Comparison of ENCODE assay signal across 11 cellular contexts in the genomic region with DNA sequence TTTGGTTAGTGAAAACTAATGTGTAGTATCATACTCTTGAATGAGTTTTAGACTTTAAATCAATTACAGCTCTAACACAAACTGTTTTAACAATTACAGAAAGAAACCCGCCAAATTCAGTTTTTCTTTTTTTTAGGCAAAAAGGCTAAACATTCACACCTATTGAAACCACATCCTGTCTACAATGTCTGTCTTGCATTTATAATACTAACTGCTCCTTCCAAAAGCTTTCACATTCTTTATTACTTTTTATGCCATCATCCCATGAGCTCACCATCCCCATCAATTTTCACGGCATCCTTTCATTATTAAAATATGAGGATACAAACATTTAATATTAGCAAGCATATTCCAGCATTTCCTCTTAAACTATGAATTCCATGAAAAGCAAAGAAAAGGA.
DNase-seq lines count a peak whose midpoint lies in the region; ATAC-seq, FAIRE-seq and TF ChIP-seq lines count a peak whose summit lies in the region.
"Had no signal": no experiment of that assay in that cellular context is flagged by ENCODE, and none has a peak within 500 bp of the region (broad histone marks: within the 10 kb centered on the region; RNA-seq: fewer than 3 reads in every experiment).

No MANE protein-coding gene starts in this region.

- peak overlapping the region; percentile 4 to 90 (median 40) for H3K27ac Mint-ChIP-seq in CD4-positive, CD25-positive, alpha-beta regulatory T cell
- H3K27ac Mint-ChIP-seq in HFFc6 (peak overlapping the region; percentile 82), osteocyte (ENCODE audit: unreplicated experiment) (peak overlapping the region; percentile 90)

- no peaks in the 10 kb centered on the region for H3K9me3 Mint-ChIP-seq in CD4-positive, CD25-positive, alpha-beta regulatory T cell
- H3K9me3 Mint-ChIP-seq in HFFc6 (no peaks in the 10 kb centered on the region), osteocyte (ENCODE audit: unreplicated experiment) (peaks cover 5% of the 10 kb centered on the region)

- H3K4me3 Mint-ChIP-seq in CD4-positive, CD25-positive, alpha-beta regulatory T cell, result peak overlapping the region; percentile 34 to 72 (median 54)
- H3K4me3 Mint-ChIP-seq in HFFc6 (no peak overlapping the region), osteocyte (ENCODE audit: unreplicated experiment) (peak overlapping the region; percentile 9)

- peak overlapping the region; percentile 65 for H3K4me3 ChIP-seq in CD4-positive, CD25-positive, alpha-beta regulatory T cell (ENCODE audit: low read depth, low read length)
- H3K4me3 ChIP-seq in adipocyte (ENCODE audit: low read length) (no peak overlapping the region), pancreas (no peak overlapping the region)
- H3K4me3 ChIP-seq: colonic mucosa had no signal

- intact Hi-C loops in pancreas (cut with DNase I), result no loop called here

- H3K27me3 Mint-ChIP-seq in CD4-positive, CD25-positive, alpha-beta regulatory T cell, result no peaks in the 10 kb centered on the region
- H3K27me3 Mint-ChIP-seq in HFFc6 (ENCODE audit: insufficient read depth), result no peaks in the 10 kb centered on the region
- no peaks in the 10 kb centered on the region for H3K27me3 Mint-ChIP-seq in osteocyte (ENCODE audit: unreplicated experiment)

- H3K4me1 ChIP-seq in CD4-positive, CD25-positive, alpha-beta regulatory T cell (ENCODE audit: control insufficient read depth, insufficient read depth, low read length, poor library complexity, severe bottlenecking), result peaks cover 31% of the 10 kb centered on the region
- peaks cover 51% of the 10 kb centered on the region for H3K4me1 ChIP-seq in adipocyte (ENCODE audit: control insufficient read depth, insufficient read depth, low read length)
- H3K4me1 ChIP-seq in pancreas, result no peaks in the 10 kb centered on the region
- H3K4me1 ChIP-seq: colonic mucosa had no signal

- DNase-seq in CD4-positive, CD25-positive, alpha-beta regulatory T cell, result peak in 2 of 3 donors; percentile 46 to 64
- DNase-seq in HFFc6 (no peak), adipocyte (ENCODE audit: low read depth) (no peak), osteocyte (ENCODE audit: extremely low spot score, unreplicated experiment) (no peak), AG20443 (ENCODE audit: low spot score) (no peak), iPS-NIHi7 (ENCODE audit: extremely low spot score) (no peak), pancreas (no peak)
- DNase-seq: colonic mucosa, kidney had no signal

- H3K27ac ChIP-seq in CD4-positive, CD25-positive, alpha-beta regulatory T cell (ENCODE audit: insufficient read depth, low read length, poor library complexity, severe bottlenecking), result peak overlapping the region; percentile 51
- no peak overlapping the region for H3K27ac ChIP-seq in pancreas
- H3K27ac ChIP-seq: colonic mucosa, neutrophil had no signal

- no peak for ATAC-seq in CD4-positive, CD25-positive, alpha-beta regulatory T cell (ENCODE audit: low read depth in 2 of 2)
- ATAC-seq in GM21423 (IDR thresholded peaks at IDR 0.05; ENCODE audit: unreplicated experiment), result no peak
- no peak for ATAC-seq in pancreas

- H3K36me3 ChIP-seq in CD4-positive, CD25-positive, alpha-beta regulatory T cell (ENCODE audit: control insufficient read depth, insufficient read depth, low read length), result peaks cover 62% of the 10 kb centered on the region
- H3K36me3 ChIP-seq in adipocyte (ENCODE audit: control insufficient read depth, insufficient read depth, low read length, severe bottlenecking), result peaks cover 31% of the 10 kb centered on the region
- peaks cover 0 to 33% (median 7%) of the 10 kb centered on the region in 3 donors for H3K36me3 ChIP-seq in pancreas

- H3K9ac ChIP-seq in adipocyte (ENCODE audit: low read length), result peak overlapping the region; percentile 77

- H3K36me3 Mint-ChIP-seq in CD4-positive, CD25-positive, alpha-beta regulatory T cell, result peaks cover 58% of the 10 kb centered on the region
- H3K36me3 Mint-ChIP-seq in HFFc6 (ENCODE audit: low read depth) (peaks cover 52% of the 10 kb centered on the region), osteocyte (ENCODE audit: unreplicated experiment) (peaks cover 54% of the 10 kb centered on the region)

- H3K27me3 ChIP-seq in CD4-positive, CD25-positive, alpha-beta regulatory T cell (ENCODE audit: control insufficient read depth, insufficient read depth, low read length), result no peaks in the 10 kb centered on the region
- H3K27me3 ChIP-seq in adipocyte (replicated peaks; ENCODE audit: control insufficient read depth, insufficient read depth, low read length) (no peaks in the 10 kb centered on the region), pancreas (no peaks in the 10 kb centered on the region)
- H3K27me3 ChIP-seq: colonic mucosa, neutrophil had no signal

- 94 to 100% methylated on average over 2 of the region's 2 CpGs for WGBS in pancreas, 2 donors

- no peak for TF ChIP-seq CTCF in HFFc6 (IDR thresholded peaks at IDR 0.05)
- no peak for TF ChIP-seq CTCF in osteocyte (IDR thresholded peaks at IDR 0.05)
- TF ChIP-seq CTCF in pancreas (IDR thresholded peaks at IDR 0.05), result no peak

- H3K9me3 ChIP-seq in CD4-positive, CD25-positive, alpha-beta regulatory T cell (ENCODE audit: control insufficient read depth in 2 of 2, low read length in 2 of 2), result no peaks in the 10 kb centered on the region
- H3K9me3 ChIP-seq in adipocyte (ENCODE audit: control insufficient read depth, low read length) (no peaks in the 10 kb centered on the region), pancreas (no peaks in the 10 kb centered on the region)
- H3K9me3 ChIP-seq: colonic mucosa, neutrophil had no signal

- H3K4me1 Mint-ChIP-seq in CD4-positive, CD25-positive, alpha-beta regulatory T cell, result peaks cover 13 to 78% (median 56%) of the 10 kb centered on the region in 4 donors
- peaks cover 92% of the 10 kb centered on the region for H3K4me1 Mint-ChIP-seq in HFFc6 (ENCODE audit: low read depth)
- H3K4me1 Mint-ChIP-seq in osteocyte (ENCODE audit: unreplicated experiment), result peaks cover 57% of the 10 kb centered on the region

- no peak for FAIRE-seq in pancreas (lab: Jason Lieb, UNC)
- FAIRE-seq: kidney had no signal

Comparison
In these comparisons a context has a peak if more than half of its experiments do, and no peak if none do; other contexts are left out.
1. DNase-seq: peak in CD4-positive, CD25-positive, alpha-beta regulatory T cell (2 of 3); none in HFFc6 (single experiment), adipocyte (single experiment), osteocyte (single experiment), AG20443 (single experiment), iPS-NIHi7 (single experiment) and pancreas (0 of 6).
2. H3K27ac Mint-ChIP-seq: peak in every context shown above with its lines; median percentile 90 in osteocyte; 82 in HFFc6; 40 in CD4-positive, CD25-positive, alpha-beta regulatory T cell.